17 cellular contexts compared by ENCODE assay signal in the genomic region with DNA sequence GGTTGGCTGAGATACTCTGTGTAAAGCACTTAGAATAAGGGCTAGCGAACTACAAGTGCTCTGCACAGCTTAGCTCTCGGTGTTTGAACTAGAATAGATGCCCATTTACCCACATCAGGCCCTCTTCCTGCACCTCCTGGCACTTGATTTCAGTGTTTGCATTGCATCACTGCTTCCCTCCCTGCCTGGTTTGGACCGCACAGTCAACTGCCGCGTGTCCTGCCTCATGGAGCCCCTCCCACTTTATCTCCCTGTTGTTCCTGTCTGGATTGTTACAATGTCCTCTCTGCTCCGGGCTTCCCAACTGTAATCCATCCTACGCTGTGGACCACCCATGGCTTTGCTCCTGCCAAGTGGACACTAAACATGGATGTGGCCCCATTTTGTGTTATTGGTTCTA. TPM values are rescaled to one million over a fixed set of nuclear protein-coding genes. Genes with fewer than 3 reads are reported as not detected.
DNase-seq lines count a peak whose midpoint lies in the region; ATAC-seq and TF ChIP-seq lines count a peak whose summit lies in the region.
"Had no signal": no experiment of that assay in that cellular context is flagged by ENCODE, and none has a peak within 500 bp of the region (broad histone marks: within the 10 kb centered on the region; RNA-seq: fewer than 3 reads in every experiment).

No MANE protein-coding gene starts in this region.

- H3K9me3 ChIP-seq in left lung = no peaks in the 10 kb centered on the region

- DNase-seq in NCI-H146 (lab: John Stamatoyannopoulos, UW) = peak; percentile 21
- DNase-seq in NCI-H146 treated with DMSO at 0.1 percent for 48 hours (lab: John Stamatoyannopoulos, UW; ENCODE audit: unreplicated experiment) = no peak
- DNase-seq in DMS53 (lab: John Stamatoyannopoulos, UW) = peak; percentile 61
- peak; percentile 11 for DNase-seq in NCI-H69 (lab: John Stamatoyannopoulos, UW)
- DNase-seq in left lung = no peak
- DNase-seq in activated CD4-positive, alpha-beta memory T cell treated with anti-CD3 and anti-CD28 coated beads, Interleukin-2, amount 10 ng/mL, durations not matched to agents 7 days and 5 days = no peak
- no peak for DNase-seq in dermis blood vessel endothelial cell
- DNase-seq in RKO (ENCODE audit: low spot score) = no peak
- DNase-seq: 8988T, HCEC 1CT, NCI-H1092, NCI-H1694 treated with DMSO at 0.1 percent for 48 hours, NCI-H774, OCI-M1, RPMI8226 had no signal

- no peak for TF ChIP-seq CTCF in left lung (IDR thresholded peaks at IDR 0.05)

- POLR2A ChIA-PET in activated CD4-positive, alpha-beta memory T cell treated with anti-CD3 and anti-CD28 coated beads, Interleukin-2, amount 10 ng/mL, durations not matched to agents 7 days and 5 days (lab: Charles Lee) = no interaction called here

- H3K4me3 Mint-ChIP-seq in activated CD4-positive, alpha-beta memory T cell treated with anti-CD3 and anti-CD28 coated beads, Interleukin-2, amount 10 ng/mL, durations not matched to agents 7 days and 5 days = no peak overlapping the region
- H3K4me3 Mint-ChIP-seq: B cell had no signal

- H3K9me3 Mint-ChIP-seq in activated CD4-positive, alpha-beta memory T cell treated with anti-CD3 and anti-CD28 coated beads, Interleukin-2, amount 10 ng/mL, durations not matched to agents 7 days and 5 days = no peaks in the 10 kb centered on the region

- no peaks in the 10 kb centered on the region for H3K4me1 ChIP-seq in left lung

- H3K27ac Mint-ChIP-seq in activated CD4-positive, alpha-beta memory T cell treated with anti-CD3 and anti-CD28 coated beads, Interleukin-2, amount 10 ng/mL, durations not matched to agents 7 days and 5 days = no peak overlapping the region
- H3K27ac Mint-ChIP-seq: B cell had no signal

- ATAC-seq in left lung = peak; percentile 52

- no peaks in the 10 kb centered on the region for H3K27me3 ChIP-seq in left lung

- H3K4me1 Mint-ChIP-seq in activated CD4-positive, alpha-beta memory T cell treated with anti-CD3 and anti-CD28 coated beads, Interleukin-2, amount 10 ng/mL, durations not matched to agents 7 days and 5 days = no peaks in the 10 kb centered on the region

- no peak overlapping the region for H3K27ac ChIP-seq in left lung
- H3K27ac ChIP-seq: KMS-11 had no signal

- no peaks in the 10 kb centered on the region for H3K36me3 Mint-ChIP-seq in activated CD4-positive, alpha-beta memory T cell treated with anti-CD3 and anti-CD28 coated beads, Interleukin-2, amount 10 ng/mL, durations not matched to agents 7 days and 5 days (ENCODE audit: low read depth)

- peaks cover 3% of the 10 kb centered on the region for H3K27me3 Mint-ChIP-seq in activated CD4-positive, alpha-beta memory T cell treated with anti-CD3 and anti-CD28 coated beads, Interleukin-2, amount 10 ng/mL, durations not matched to agents 7 days and 5 days
- H3K27me3 Mint-ChIP-seq: B cell had no signal

- intact Hi-C loops in left lung (cut with DNase I) = no loop called here

- no peak overlapping the region for H3K4me3 ChIP-seq in left lung

- CTCF ChIA-PET in activated CD4-positive, alpha-beta memory T cell treated with anti-CD3 and anti-CD28 coated beads, Interleukin-2, amount 10 ng/mL, durations not matched to agents 7 days and 5 days (lab: Charles Lee) = no interaction called here

- H3K36me3 ChIP-seq in left lung = no peaks in the 10 kb centered on the region

RNA-seq across cellular contexts. Expression of a gene that starts 2.3 kb away (rescaled TPM):
- total RNA-seq in left lung (10 to 100 TPM; 66.2 to 75.6 TPM), dermis blood vessel endothelial cell (60.6 and 129 TPM in 2 replicates)
- total RNA-seq in activated CD4-positive, alpha-beta memory T cell treated with anti-CD3 and anti-CD28 coated beads, Interleukin-2, amount 10 ng/mL, durations not matched to agents 7 days and 5 days = 100 to 1,000 TPM; 229 to 235 TPM

Comparison
In these comparisons a context has a peak if more than half of its experiments do, and no peak if none do; other contexts are left out.
1. DNase-seq: peak in NCI-H146 (single experiment), DMS53 (single experiment) and NCI-H69 (single experiment); none in NCI-H146 treated with DMSO at 0.1 percent for 48 hours (single experiment), left lung (0 of 2), activated CD4-positive, alpha-beta memory T cell treated with anti-CD3 and anti-CD28 coated beads, Interleukin-2, amount 10 ng/mL, durations not matched to agents 7 days and 5 days (single experiment), dermis blood vessel endothelial cell (single experiment) and RKO (single experiment).